In genomic region chr5:108381955-108382783, GRCh38 we compare ENCODE assay signal across 1 cellular context.
TF ChIP-seq lines count a peak whose summit lies in the region.

TSS of gene FBXL17 (minus strand) at chr5:108382098.

TF ChIP-seq in K562, 482 proteins besides CTCF, POLR2A, EP300 and RAD21 (continued from another document):
- TF ChIP-seq E2F8 (IDR thresholded peaks at IDR 0.05; ENCODE audit: low read depth, partially characterized antibody) = peak; percentile 69
- no peak for TF ChIP-seq POLR3A (IDR thresholded peaks at IDR 0.05; ENCODE audit: borderline replicate concordance, extremely low read depth, insufficient read depth, insufficient read length)
- TF ChIP-seq PCBP2 (IDR thresholded peaks at IDR 0.05; ENCODE audit: low read depth, low read length, poor library complexity, severe bottlenecking) = no peak
- no peak for TF ChIP-seq MCM2 (IDR thresholded peaks at IDR 0.05; ENCODE audit: low read depth)
- no peak for TF ChIP-seq BCL6 (CRISPR knock-in tag; IDR thresholded peaks at IDR 0.05)
- TF ChIP-seq KDM1A (IDR thresholded peaks at IDR 0.05) = no peak
- TF ChIP-seq ZNF766 (CRISPR knock-in tag; conservative IDR thresholded peaks at IDR 0.05) = peak; percentile 89
- TF ChIP-seq CBX2 (IDR thresholded peaks at IDR 0.05; ENCODE audit: insufficient read depth, low read length, poor library complexity, severe bottlenecking) = no peak
- no peak for TF ChIP-seq MAFG (tag; conservative IDR thresholded peaks at IDR 0.05)
- no peak for TF ChIP-seq HDGF (IDR thresholded peaks at IDR 0.05)
- TF ChIP-seq, protein P1, sequence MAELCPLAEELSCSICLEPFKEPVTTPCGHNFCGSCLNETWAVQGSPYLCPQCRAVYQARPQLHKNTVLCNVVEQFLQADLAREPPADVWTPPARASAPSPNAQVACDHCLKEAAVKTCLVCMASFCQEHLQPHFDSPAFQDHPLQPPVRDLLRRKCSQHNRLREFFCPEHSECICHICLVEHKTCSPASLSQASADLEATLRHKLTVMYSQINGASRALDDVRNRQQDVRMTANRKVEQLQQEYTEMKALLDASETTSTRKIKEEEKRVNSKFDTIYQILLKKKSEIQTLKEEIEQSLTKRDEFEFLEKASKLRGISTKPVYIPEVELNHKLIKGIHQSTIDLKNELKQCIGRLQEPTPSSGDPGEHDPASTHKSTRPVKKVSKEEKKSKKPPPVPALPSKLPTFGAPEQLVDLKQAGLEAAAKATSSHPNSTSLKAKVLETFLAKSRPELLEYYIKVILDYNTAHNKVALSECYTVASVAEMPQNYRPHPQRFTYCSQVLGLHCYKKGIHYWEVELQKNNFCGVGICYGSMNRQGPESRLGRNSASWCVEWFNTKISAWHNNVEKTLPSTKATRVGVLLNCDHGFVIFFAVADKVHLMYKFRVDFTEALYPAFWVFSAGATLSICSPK (IDR thresholded peaks at IDR 0.05; ENCODE audit: borderline replicate concordance) = no peak
- no peak for TF ChIP-seq MTF1 (CRISPR knock-in tag; IDR thresholded peaks at IDR 0.05; ENCODE audit: borderline replicate concordance)
- no peak for TF ChIP-seq ASH1L (IDR thresholded peaks at IDR 0.05; ENCODE audit: borderline replicate concordance, low read depth, partially characterized antibody)
- peak; percentile 10 to 50; a peak in 1 of 4 replicates for TF ChIP-seq UBTF (IDR thresholded peaks at IDR 0.05; ENCODE audit: borderline replicate concordance in 1 of 2, low read depth in 2 of 2, low read length in 2 of 2)
- 0 out of 4 replicates have a peak, but pooled peaks of 1 of the 2 experiments have one; percentile 28 for TF ChIP-seq SRF (CRISPR knock-in tag; IDR thresholded peaks at IDR 0.05)
- no peak for TF ChIP-seq TCF7L2 (IDR thresholded peaks at IDR 0.05; ENCODE audit: low read depth, low read length)
- TF ChIP-seq ZBTB1 (CRISPR knock-in tag; IDR thresholded peaks at IDR 0.05; ENCODE audit: borderline replicate concordance, low read depth) = no peak
- no peak for TF ChIP-seq NCOR1 (IDR thresholded peaks at IDR 0.05)
- TF ChIP-seq SMC3 (conservative IDR thresholded peaks at IDR 0.05; ENCODE audit: insufficient read depth, low read depth, low read length) = no peak
- no peak for TF ChIP-seq ZNF668 (CRISPR knock-in tag; IDR thresholded peaks at IDR 0.05)
- 0 out of 2 replicates have a peak, but pooled peaks have one; percentile 45 for TF ChIP-seq TOE1 (IDR thresholded peaks at IDR 0.05; ENCODE audit: borderline replicate concordance)
- TF ChIP-seq TOE1 (CRISPR knock-in tag; IDR thresholded peaks at IDR 0.05; ENCODE audit: borderline replicate concordance, low read depth) = no peak
- no peak for TF ChIP-seq ZBTB49 (CRISPR knock-in tag; IDR thresholded peaks at IDR 0.05; ENCODE audit: borderline replicate concordance)
- peak; percentile 65 for TF ChIP-seq SMAD4 (CRISPR knock-in tag; conservative IDR thresholded peaks at IDR 0.05)
- no peak for TF ChIP-seq ZNF696 (CRISPR knock-in tag; conservative IDR thresholded peaks at IDR 0.05)
- peak; percentile 41; the same call in 1 of the 2 replicates for TF ChIP-seq JUN (IDR thresholded peaks at IDR 0.05; ENCODE audit: borderline replicate concordance, low read depth, low read length)
- TF ChIP-seq JUN (CRISPR knock-in tag; IDR thresholded peaks at IDR 0.05; ENCODE audit: borderline replicate concordance) = peak; percentile 14; the same call in 1 of the 2 replicates
- no peak for TF ChIP-seq ZNF282 (CRISPR knock-in tag; IDR thresholded peaks at IDR 0.05)
- TF ChIP-seq, protein P2, sequence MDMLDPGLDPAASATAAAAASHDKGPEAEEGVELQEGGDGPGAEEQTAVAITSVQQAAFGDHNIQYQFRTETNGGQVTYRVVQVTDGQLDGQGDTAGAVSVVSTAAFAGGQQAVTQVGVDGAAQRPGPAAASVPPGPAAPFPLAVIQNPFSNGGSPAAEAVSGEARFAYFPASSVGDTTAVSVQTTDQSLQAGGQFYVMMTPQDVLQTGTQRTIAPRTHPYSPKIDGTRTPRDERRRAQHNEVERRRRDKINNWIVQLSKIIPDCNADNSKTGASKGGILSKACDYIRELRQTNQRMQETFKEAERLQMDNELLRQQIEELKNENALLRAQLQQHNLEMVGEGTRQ (CRISPR knock-in tag; IDR thresholded peaks at IDR 0.05) = peak; percentile 39; the same call in 1 of the 2 replicates
- no peak for TF ChIP-seq ZNF764 (CRISPR knock-in tag; IDR thresholded peaks at IDR 0.05; ENCODE audit: low read depth)
- no peak for TF ChIP-seq SMAD1 (IDR thresholded peaks at IDR 0.05; ENCODE audit: low read depth, low read length, partially characterized antibody)
- 0 out of 2 replicates have a peak, but pooled peaks have one; percentile 46 for TF ChIP-seq TAF7 (tag; IDR thresholded peaks at IDR 0.05)
- TF ChIP-seq TARDBP (IDR thresholded peaks at IDR 0.05) = 0 out of 2 replicates have a peak, but pooled peaks have one; percentile 40
- no peak for TF ChIP-seq PURB (CRISPR knock-in tag; IDR thresholded peaks at IDR 0.05; ENCODE audit: low read depth)
- TF ChIP-seq TSC22D4 (tag; IDR thresholded peaks at IDR 0.05) = no peak
- peak; percentile 23; the same call in 1 of the 2 replicates for TF ChIP-seq BHLHE40 (IDR thresholded peaks at IDR 0.05; ENCODE audit: low read length)
